In the genomic region with DNA sequence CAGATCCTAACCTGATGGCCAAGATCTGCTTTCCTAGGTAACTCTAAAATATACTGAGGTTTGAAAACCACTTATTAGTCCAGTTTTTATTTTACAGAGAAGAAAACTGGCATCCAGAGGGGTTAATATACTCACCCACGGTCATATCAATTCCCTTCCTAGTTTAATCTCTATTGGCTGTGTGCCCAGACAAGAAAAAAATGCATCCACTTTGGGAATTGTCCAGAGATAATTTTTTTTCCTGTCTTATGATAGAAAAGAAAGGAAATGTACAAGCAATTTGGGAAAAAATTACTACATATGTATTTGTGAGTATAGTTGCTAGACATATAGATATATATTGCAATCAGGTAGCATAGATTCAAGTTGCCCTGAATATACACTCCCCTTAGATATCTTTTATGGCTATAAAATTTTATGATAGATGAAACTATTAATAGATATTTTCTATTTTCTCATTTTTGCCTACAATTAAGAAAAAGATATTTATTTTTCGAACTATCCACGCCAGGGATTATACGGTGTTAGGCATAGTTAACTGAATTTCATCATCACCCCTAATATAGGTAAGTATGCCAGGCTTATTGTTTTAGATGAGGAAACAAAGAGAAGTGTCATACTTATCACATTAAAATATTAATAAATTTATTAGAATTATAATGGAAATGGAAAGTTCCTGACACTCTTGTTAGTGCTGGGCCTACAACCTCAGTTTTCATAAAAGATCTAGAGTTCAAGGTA, we compare ENCODE assay signal across 8 cellular contexts.
A peak's percentile ranks its signal among the peaks of the same experiment; 100 is the strongest.
DNase-seq lines count a peak whose midpoint lies in the region; ATAC-seq and TF ChIP-seq lines count a peak whose summit lies in the region.

No MANE protein-coding gene starts in this region.

- CTCF ChIA-PET in naive thymus-derived CD4-positive, alpha-beta T cell (lab: Charles Lee): no interaction called here

- no peak overlapping the region for H3K4me3 ChIP-seq in BLaER1 treated with 17β-estradiol and CSF1 and Interleukin-3, amounts not matched to agents 10 nM and 100 nM
- peak overlapping the region in 1 of 4 donors; percentile 16 for H3K4me3 ChIP-seq in adrenal gland
- no peak overlapping the region for H3K4me3 ChIP-seq in lower lobe of right lung
- no peak overlapping the region for H3K4me3 ChIP-seq in naive thymus-derived CD4-positive, alpha-beta T cell (ENCODE audit: low read length)

- no peak for TF ChIP-seq CTCF in adrenal gland (IDR thresholded peaks at IDR 0.05)
- no peak for TF ChIP-seq CTCF in lower lobe of right lung (IDR thresholded peaks at IDR 0.05)
- no peak for TF ChIP-seq CTCF in GM13976 (IDR thresholded peaks at IDR 0.05; ENCODE audit: borderline replicate concordance, control extremely low read depth, extremely low read depth, insufficient read depth, missing control alignments)

- no peaks in the 10 kb centered on the region for H3K36me3 ChIP-seq in BLaER1 treated with 17β-estradiol and CSF1 and Interleukin-3, amounts not matched to agents 10 nM and 100 nM
- H3K36me3 ChIP-seq in adrenal gland (replicated peaks in 1 of 2): no peaks in the 10 kb centered on the region
- no peaks in the 10 kb centered on the region for H3K36me3 ChIP-seq in lower lobe of right lung
- no peaks in the 10 kb centered on the region for H3K36me3 ChIP-seq in naive thymus-derived CD4-positive, alpha-beta T cell (ENCODE audit: control insufficient read depth in 2 of 3, insufficient read depth in 3 of 3, low read length in 3 of 3)

- peak overlapping the region; percentile 24 to 76 (median 62); a peak in 19 of 22 replicates for H3K4me2 ChIP-seq in BLaER1 treated with 17β-estradiol and CSF1 and Interleukin-3, amounts not matched to agents 10 nM and 100 nM

- H3K4me3 Mint-ChIP-seq in naive thymus-derived CD4-positive, alpha-beta T cell: peak overlapping the region in 2 of 10 donors; percentile 4 to 48

- 18 to 23% (median 21%) methylated on average over 4 of the region's 4 CpGs for WGBS in adrenal gland, 4 donors

- H4K20me1 ChIP-seq in BLaER1 treated with 17β-estradiol and CSF1 and Interleukin-3, amounts not matched to agents 10 nM and 100 nM: no peaks in the 10 kb centered on the region

- in situ Hi-C loops in GM13976 (cut with MboI; ENCODE audit: low sequenced_read_pairs, unreplicated experiment): no loop called here

- DNase-seq in HS-27A (ENCODE audit: low read depth): peak; percentile 75
- peak in 5 of 7 donors; percentile 35 to 54 (median 44) for DNase-seq in adrenal gland
- no peak for DNase-seq in lower lobe of right lung
- no peak for DNase-seq in naive thymus-derived CD4-positive, alpha-beta T cell
- DNase-seq in GM13976 (ENCODE audit: low spot score): no peak

- H3K4me1 Mint-ChIP-seq in naive thymus-derived CD4-positive, alpha-beta T cell: peaks cover 15 to 49% (median 22%) of the 10 kb centered on the region in 7 donors

- ATAC-seq in lower lobe of right lung (peak in 1 of 2 donors; percentile 9), GM19351 (IDR thresholded peaks at IDR 0.05; ENCODE audit: unreplicated experiment) (no peak), GM19452 (IDR thresholded peaks at IDR 0.05; ENCODE audit: unreplicated experiment) (no peak)
- no peak for ATAC-seq in naive thymus-derived CD4-positive, alpha-beta T cell

- H3K27me3 Mint-ChIP-seq in naive thymus-derived CD4-positive, alpha-beta T cell: no peaks in the 10 kb centered on the region

- H3K9me3 ChIP-seq in BLaER1 treated with 17β-estradiol and CSF1 and Interleukin-3, amounts not matched to agents 10 nM and 100 nM (replicated peaks in 1 of 11): no peaks in the 10 kb centered on the region
- H3K9me3 ChIP-seq in adrenal gland (replicated peaks in 1 of 3) (no peaks in the 10 kb centered on the region), lower lobe of right lung (no peaks in the 10 kb centered on the region)
- H3K9me3 ChIP-seq in naive thymus-derived CD4-positive, alpha-beta T cell (ENCODE audit: control insufficient read depth in 2 of 3, low read length in 3 of 3): no peaks in the 10 kb centered on the region

- H3K27ac Mint-ChIP-seq in naive thymus-derived CD4-positive, alpha-beta T cell: peak overlapping the region in 2 of 9 donors; percentile 68 to 69

- intact Hi-C loops in adrenal gland (cut with DNase I): no loop called here
- intact Hi-C loops in lower lobe of right lung (cut with DNase I): no loop called here
- intact Hi-C loops in naive thymus-derived CD4-positive, alpha-beta T cell (cut with micrococcal nuclease): loop anchor here in 1 of 2 donors (2.0 kb wide), 1 partner anchor 48 kb away; no protein-coding TSS in a partner anchor

- H3K36me3 Mint-ChIP-seq in naive thymus-derived CD4-positive, alpha-beta T cell: peaks cover 0 to 31% (median 7%) of the 10 kb centered on the region in 5 donors

- no peaks in the 10 kb centered on the region for H3K27me3 ChIP-seq in BLaER1 treated with 17β-estradiol and CSF1 and Interleukin-3, amounts not matched to agents 10 nM and 100 nM
- H3K27me3 ChIP-seq in adrenal gland (no peaks in the 10 kb centered on the region), lower lobe of right lung (ENCODE audit: low read depth) (no peaks in the 10 kb centered on the region)
- H3K27me3 ChIP-seq in naive thymus-derived CD4-positive, alpha-beta T cell (ENCODE audit: control insufficient read depth in 2 of 2, insufficient read depth in 2 of 2, low read length in 2 of 2): no peaks in the 10 kb centered on the region

- H3K9me3 Mint-ChIP-seq in naive thymus-derived CD4-positive, alpha-beta T cell: no peaks in the 10 kb centered on the region

- H3K27ac ChIP-seq in BLaER1 treated with 17β-estradiol and CSF1 and Interleukin-3, amounts not matched to agents 10 nM and 100 nM: peak overlapping the region; percentile 46 to 92 (median 87); a peak in 21 of 22 replicates
- H3K27ac ChIP-seq in adrenal gland (peak overlapping the region; percentile 62 to 89 (median 82)), lower lobe of right lung (peak overlapping the region; percentile 68)
- no peak overlapping the region for H3K27ac ChIP-seq in naive thymus-derived CD4-positive, alpha-beta T cell (ENCODE audit: low read depth, low read length)

- no peak for TF ChIP-seq POLR2A in adrenal gland (IDR thresholded peaks at IDR 0.05)

- POLR2A ChIA-PET in naive thymus-derived CD4-positive, alpha-beta T cell (lab: Charles Lee): no interaction called here

- H3K9ac ChIP-seq in BLaER1 treated with 17β-estradiol and CSF1 and Interleukin-3, amounts not matched to agents 10 nM and 100 nM: peak overlapping the region in 9 of 11 experiments; percentile 55 to 74 (median 72); a peak in 15 of 22 replicates

- H3K4me1 ChIP-seq in BLaER1 treated with 17β-estradiol and CSF1 and Interleukin-3, amounts not matched to agents 10 nM and 100 nM: peaks cover 19 to 53% (median 36%) of the 10 kb centered on the region in 10 experiments
- peaks cover 29 to 48% of the 10 kb centered on the region in 2 donors for H3K4me1 ChIP-seq in adrenal gland (replicated peaks in 1 of 2)
- peaks cover 25% of the 10 kb centered on the region for H3K4me1 ChIP-seq in lower lobe of right lung
- H3K4me1 ChIP-seq in naive thymus-derived CD4-positive, alpha-beta T cell (ENCODE audit: control insufficient read depth in 2 of 2, insufficient read depth in 2 of 2, low read length in 2 of 2): peaks cover 0 to 15% of the 10 kb centered on the region in 2 donors

Comparison
In these comparisons a context has a peak if more than half of its experiments do, and no peak if none do; other contexts are left out.
1. DNase-seq: peak in HS-27A (single experiment) and adrenal gland (5 of 7); none in lower lobe of right lung (single experiment), naive thymus-derived CD4-positive, alpha-beta T cell (0 of 9) and GM13976 (single experiment).